ENCODE assay signal across 26 cellular contexts in genomic region chr12:109892165-109892715, GRCh38. TPM values are rescaled to one million over a fixed set of nuclear protein-coding genes. Genes with fewer than 3 reads are reported as not detected.
A peak's percentile ranks its signal among the peaks of the same experiment; 100 is the strongest.
DNase-seq lines count a peak whose midpoint lies in the region; ATAC-seq, FAIRE-seq and TF ChIP-seq lines count a peak whose summit lies in the region.
"Had no signal": no experiment of that assay in that cellular context is flagged by ENCODE, and none has a peak within 500 bp of the region (broad histone marks: within the 10 kb centered on the region; RNA-seq: fewer than 3 reads in every experiment).

No MANE protein-coding gene starts in this region.

- POLR2A ChIA-PET in activated CD4-positive, alpha-beta T cell treated with anti-CD3 and anti-CD28 coated beads, Interleukin-2, amount 10 ng/mL, durations not matched to agents 7 days and 5 days (lab: Charles Lee): no interaction called here
- POLR2A ChIA-PET in HEK293 (lab: Yijun Ruan, JAX) (interaction anchor here (0.7 kb wide), 1 partner anchor 278 kb away, joined by 4 read pairs; no protein-coding TSS in a partner anchor), K562 (lab: Yijun Ruan, JAX) (interaction anchor here (0.6 to 1.5 kb wide), 2 partner anchors 22 to 32 kb away, joined by 3 read pairs; no protein-coding TSS in a partner anchor)

- H2AFZ ChIP-seq in K562 (ENCODE audit: low read depth, low read length): no peak overlapping the region

- H3K27me3 Mint-ChIP-seq in activated CD4-positive, alpha-beta T cell treated with anti-CD3 and anti-CD28 coated beads, Interleukin-2, amount 10 ng/mL, durations not matched to agents 7 days and 5 days: no peaks in the 10 kb centered on the region
- peaks cover 19% of the 10 kb centered on the region for H3K27me3 Mint-ChIP-seq in neural crest cell (ENCODE audit: low read depth)
- H3K27me3 Mint-ChIP-seq: activated naive CD8-positive, alpha-beta T cell treated with anti-CD3 and anti-CD28 coated beads for 36 hours; stimulated activated naive CD8-positive, alpha-beta T cell treated with anti-CD3 and anti-CD28 coated beads, Interleukin-15, Interleukin-2, amounts not matched to agents 100 ng/mL and 50 ng/mL, for 24 hours had no signal

- no peak for DNase-seq in activated CD4-positive, alpha-beta T cell treated with anti-CD3 and anti-CD28 coated beads, Interleukin-2, amount 10 ng/mL, durations not matched to agents 7 days and 5 days
- DNase-seq in activated CD4-positive, alpha-beta T cell treated with anti-CD3 and anti-CD28 coated beads for 1 hour: no peak
- no peak for DNase-seq in K562 (ENCODE audit: extremely low read depth in 1 of 4, low spot score in 3 of 4)
- DNase-seq in neural crest cell (ENCODE audit: low read depth, low spot score): no peak
- no peak for DNase-seq in substantia nigra (lab: John Stamatoyannopoulos, UW)
- no peak for DNase-seq in GDM1 (lab: John Stamatoyannopoulos, UW)
- DNase-seq: 8988T; activated CD4-positive, CD25-positive, alpha-beta regulatory T cell; Calu3; effector memory CD4-positive, alpha-beta T cell; gastrocnemius medialis; GOT3; NCI-H1694; NCI-H526 treated with DMSO at 0.1 percent for 48 hours; stimulated activated CD4-positive, alpha-beta T cell treated with anti-CD3 and anti-CD28 coated beads, Interleukin-4, amount 100 ng/mL, for 1 hour; T1000 had no signal

- H3K4me3 Mint-ChIP-seq in activated CD4-positive, alpha-beta T cell treated with anti-CD3 and anti-CD28 coated beads, Interleukin-2, amount 10 ng/mL, durations not matched to agents 7 days and 5 days: no peak overlapping the region
- no peak overlapping the region for H3K4me3 Mint-ChIP-seq in neural crest cell
- H3K4me3 Mint-ChIP-seq: activated naive CD8-positive, alpha-beta T cell treated with anti-CD3 and anti-CD28 coated beads for 36 hours; activated T-cell treated with anti-CD3 and anti-CD28 coated beads, Interleukin-2, amount 50 U/mL, for 72 hours; stimulated activated naive CD8-positive, alpha-beta T cell treated with anti-CD3 and anti-CD28 coated beads, Interleukin-15, Interleukin-2, amounts not matched to agents 100 ng/mL and 50 ng/mL, for 24 hours; type B pancreatic cell had no signal

- no peak overlapping the region for H3K9ac ChIP-seq in K562 (ENCODE audit: insufficient read depth in 1 of 2, low read depth in 2 of 2, low read length in 2 of 2)

- peaks cover 4 to 20% of the 10 kb centered on the region in 2 experiments for H3K27me3 ChIP-seq in K562 (ENCODE audit: control insufficient read depth in 2 of 2, insufficient read depth in 2 of 2, low read length in 2 of 2)

- H3K4me1 ChIP-seq in HEK293 (ENCODE audit: control insufficient read depth, insufficient read depth, low read length) (no peaks in the 10 kb centered on the region), K562 (replicated peaks in 1 of 2; ENCODE audit: control insufficient read depth in 2 of 2, insufficient read depth in 2 of 2, low read length in 2 of 2) (peaks cover 0 to 9% of the 10 kb centered on the region in 2 experiments; a peak in 2 of 5 replicates)
- H3K4me1 ChIP-seq: gastrocnemius medialis had no signal

- H4K20me1 ChIP-seq in K562 (replicated peaks; ENCODE audit: control insufficient read depth, insufficient read depth, low read length): no peaks in the 10 kb centered on the region

- no peak overlapping the region for H3K4me2 ChIP-seq in K562 (ENCODE audit: insufficient read depth, low read length)
- H3K4me2 ChIP-seq: smooth muscle cell had no signal

- TF ChIP-seq POLR2A in K562 (conservative IDR thresholded peaks at IDR 0.05): no peak

- H3K4me3 ChIP-seq in HEK293 (ENCODE audit: low read depth, low read length) (no peak overlapping the region), K562 (no peak overlapping the region)
- H3K4me3 ChIP-seq: esophagus muscularis mucosa, gastrocnemius medialis, lung, smooth muscle cell had no signal

- H3K27ac Mint-ChIP-seq in activated CD4-positive, alpha-beta T cell treated with anti-CD3 and anti-CD28 coated beads, Interleukin-2, amount 10 ng/mL, durations not matched to agents 7 days and 5 days: peak overlapping the region; percentile 52
- H3K27ac Mint-ChIP-seq in neural crest cell (ENCODE audit: unreplicated experiment): peak overlapping the region; percentile 83
- H3K27ac Mint-ChIP-seq: activated naive CD8-positive, alpha-beta T cell treated with anti-CD3 and anti-CD28 coated beads for 36 hours; activated T-cell treated with anti-CD3 and anti-CD28 coated beads, Interleukin-2, amount 50 U/mL, for 72 hours; stimulated activated naive CD8-positive, alpha-beta T cell treated with anti-CD3 and anti-CD28 coated beads, Interleukin-15, Interleukin-2, amounts not matched to agents 100 ng/mL and 50 ng/mL, for 24 hours; type B pancreatic cell had no signal

- no peak overlapping the region for H3K27ac ChIP-seq in HEK293 (ENCODE audit: extremely low read depth, low read depth, low read length)
- H3K27ac ChIP-seq in K562 (ENCODE audit: extremely low read depth, low read depth, low read length): no peak overlapping the region
- H3K27ac ChIP-seq in substantia nigra (ENCODE audit: low read depth, low read length, poor library complexity, severe bottlenecking): no peak overlapping the region
- H3K27ac ChIP-seq: esophagus muscularis mucosa, gastrocnemius medialis, HL-60 had no signal

- H3K9me3 ChIP-seq in HEK293 (ENCODE audit: control insufficient read depth, insufficient read depth, low read depth, low read length) (no peaks in the 10 kb centered on the region), K562 (replicated peaks; ENCODE audit: control insufficient read depth, insufficient read depth, low read depth, low read length) (no peaks in the 10 kb centered on the region)
- H3K9me3 ChIP-seq: esophagus muscularis mucosa, gastrocnemius medialis had no signal

- TF ChIP-seq RAD21 in K562 (CRISPR knock-in tag; conservative IDR thresholded peaks at IDR 0.05 in 1 of 2, IDR thresholded peaks at IDR 0.05 in 1 of 2): no peak

- in situ Hi-C loops in K562 (cut with MboI): no loop called here

- H3K36me3 ChIP-seq in HEK293 (ENCODE audit: control insufficient read depth in 2 of 2, insufficient read depth in 1 of 2, low read length in 2 of 2) (no peaks in the 10 kb centered on the region), K562 (ENCODE audit: control insufficient read depth, insufficient read depth, low read length) (no peaks in the 10 kb centered on the region)
- H3K36me3 ChIP-seq: esophagus muscularis mucosa, gastrocnemius medialis had no signal

- H3K79me2 ChIP-seq in K562 (ENCODE audit: control insufficient read depth, insufficient read depth, low read length): no peaks in the 10 kb centered on the region

- H3K36me3 Mint-ChIP-seq in activated CD4-positive, alpha-beta T cell treated with anti-CD3 and anti-CD28 coated beads, Interleukin-2, amount 10 ng/mL, durations not matched to agents 7 days and 5 days (ENCODE audit: low read depth): peaks cover 3% of the 10 kb centered on the region
- no peaks in the 10 kb centered on the region for H3K36me3 Mint-ChIP-seq in neural crest cell (ENCODE audit: low read depth)
- H3K36me3 Mint-ChIP-seq: type B pancreatic cell had no signal

- no peaks in the 10 kb centered on the region for H3K9me3 Mint-ChIP-seq in activated CD4-positive, alpha-beta T cell treated with anti-CD3 and anti-CD28 coated beads, Interleukin-2, amount 10 ng/mL, durations not matched to agents 7 days and 5 days
- H3K9me3 Mint-ChIP-seq in neural crest cell: no peaks in the 10 kb centered on the region
- H3K9me3 Mint-ChIP-seq: activated naive CD8-positive, alpha-beta T cell treated with anti-CD3 and anti-CD28 coated beads for 36 hours; activated T-cell treated with anti-CD3 and anti-CD28 coated beads, Interleukin-2, amount 50 U/mL, for 72 hours; stimulated activated naive CD8-positive, alpha-beta T cell treated with anti-CD3 and anti-CD28 coated beads, Interleukin-15, Interleukin-2, amounts not matched to agents 100 ng/mL and 50 ng/mL, for 24 hours; type B pancreatic cell had no signal

- peaks cover 48% of the 10 kb centered on the region for H3K4me1 Mint-ChIP-seq in activated CD4-positive, alpha-beta T cell treated with anti-CD3 and anti-CD28 coated beads, Interleukin-2, amount 10 ng/mL, durations not matched to agents 7 days and 5 days
- peaks cover 7% of the 10 kb centered on the region for H3K4me1 Mint-ChIP-seq in neural crest cell

- H3K9me1 ChIP-seq in K562 (ENCODE audit: control insufficient read depth, insufficient read depth, low read length): no peaks in the 10 kb centered on the region

- BruUV-seq in K562 (replicated peaks; lab: Mats Ljungman, UMichigan): no TSS peak

- WGBS in K562 (ENCODE audit: insufficient coverage, low coverage, missing lambda C conversion rate): 7% methylated on average over 1 of the region's 1 CpG

- no peak for FAIRE-seq in K562 (lab: Jason Lieb, UNC)

- ATAC-seq in K562 (no peak), HG02981 (IDR thresholded peaks at IDR 0.05; ENCODE audit: unreplicated experiment) (no peak)
- ATAC-seq: gastrocnemius medialis had no signal

- TF ChIP-seq EP300 in K562 (IDR thresholded peaks at IDR 0.05; ENCODE audit: low read length): no peak

- CTCF ChIA-PET in activated CD4-positive, alpha-beta T cell treated with anti-CD3 and anti-CD28 coated beads, Interleukin-2, amount 10 ng/mL, durations not matched to agents 7 days and 5 days (lab: Charles Lee): interaction anchor here (1.0 kb wide), 1 partner anchor 14 kb away, joined by 3 read pairs; no protein-coding TSS in a partner anchor
- CTCF ChIA-PET in HEK293 (lab: Yijun Ruan, JAX) (interaction anchor here (2.3 kb wide), 1 partner anchor 47 kb away, joined by 6 read pairs; no protein-coding TSS in a partner anchor), K562 (lab: Yijun Ruan, JAX; ENCODE audit: low intra/inter-chr PET ratio) (no interaction called here)

- TF ChIP-seq CTCF in HEK293 (tag by site-specific recombination; IDR thresholded peaks at IDR 0.05) (no peak), K562 (IDR thresholded peaks at IDR 0.05 in 2 of 3, conservative IDR thresholded peaks at IDR 0.05 in 1 of 3; ENCODE audit: insufficient read depth in 2 of 3, low read depth in 1 of 3, low read length in 3 of 3) (no peak), neural crest cell (conservative IDR thresholded peaks at IDR 0.05) (no peak)

- intact Hi-C loops in K562 (cut with micrococcal nuclease): no loop called here

RNA-seq across cellular contexts. Expression of gene TCHP, which starts 7.8 kb away (rescaled TPM):
- 10 to 100 TPM; 27.9 to 36.0 TPM for total RNA-seq in activated CD4-positive, alpha-beta T cell treated with anti-CD3 and anti-CD28 coated beads, Interleukin-2, amount 10 ng/mL, durations not matched to agents 7 days and 5 days
- total RNA-seq in K562 (2011; cell fraction: chromatin; rRNA removed; ENCODE audit: low replicate concordance): 38.1 and 49.8 TPM in 2 replicates
- total RNA-seq in K562 (2011; cell fraction: nucleolus; rRNA removed): 30.0 and 31.9 TPM in 2 replicates
- total RNA-seq in K562 (2011; cell fraction: nucleoplasm; rRNA removed): 33.7 and 35.5 TPM in 2 replicates
- total RNA-seq in K562 (2014; rRNA removed) (19.7 and 27.7 TPM in 2 replicates), K562 (2014; rRNA removed; fragmentation: Illumina TruSeq; extraction: Trizol) (12.0 and 12.8 TPM in 2 replicates), K562 (2015; rRNA removed; fragmentation: Illumina TruSeq; extraction: Trizol) (19.7 and 22.4 TPM in 2 replicates), K562 (2021) (18.7 and 20.4 TPM in 2 replicates), neural crest cell (27.6 and 31.4 TPM in 2 replicates)
- polyA plus RNA-seq in K562 (2011; rRNA removed) (13.7 and 15.0 TPM in 2 replicates), K562 (2014; fragmentation: Illumina TruSeq; extraction: Trizol) (19.4 and 20.2 TPM in 2 replicates), K562 (2014; fragmentation: Nextera tagmentation; extraction: Ambion mirVana) (1 to 10 TPM; 3.4 to 4.7 TPM), K562 (2014; rRNA removed) (29.6 and 30.4 TPM in 2 replicates)
- polyA plus RNA-seq in K562 (2011; cell fraction: cytosol; rRNA removed): 10.1 and 10.3 TPM in 2 replicates
- polyA plus RNA-seq in K562 (2011; cell fraction: nucleus; rRNA removed): 28.9 and 31.1 TPM in 2 replicates
- 25.7 and 29.2 TPM in 2 replicates for polyA plus RNA-seq in K562 (2012)
- 8.3 and 10.1 TPM in 2 replicates for polyA minus RNA-seq in K562 (2011; rRNA and poly(A)+ RNA removed)
- 4.8 and 7.6 TPM in 2 replicates for polyA minus RNA-seq in K562 (2011; cell fraction: cytosol; rRNA and poly(A)+ RNA removed)
- polyA minus RNA-seq in K562 (2011; cell fraction: nucleus; rRNA and poly(A)+ RNA removed): 9.8 and 13.4 TPM in 2 replicates

RNA-seq across cellular contexts. Expression of gene GLTP, which starts 11.9 kb away (rescaled TPM):
- 10 to 100 TPM; 17.6 to 20.7 TPM for total RNA-seq in activated CD4-positive, alpha-beta T cell treated with anti-CD3 and anti-CD28 coated beads, Interleukin-2, amount 10 ng/mL, durations not matched to agents 7 days and 5 days
- total RNA-seq in K562 (2011; cell fraction: chromatin; rRNA removed; ENCODE audit: low replicate concordance): 2.4 and 3.1 TPM in 2 replicates
- 1.8 and 2.0 TPM in 2 replicates for total RNA-seq in K562 (2011; cell fraction: nucleolus; rRNA removed)
- 2.1 and 2.7 TPM in 2 replicates for total RNA-seq in K562 (2011; cell fraction: nucleoplasm; rRNA removed)
- 6.9 and 10.7 TPM in 2 replicates for total RNA-seq in K562 (2014; rRNA removed)
- 7.2 and 7.8 TPM in 2 replicates for total RNA-seq in K562 (2014; rRNA removed; fragmentation: Illumina TruSeq; extraction: Trizol)
- total RNA-seq in K562 (2015; rRNA removed; fragmentation: Illumina TruSeq; extraction: Trizol): 5.3 and 6.1 TPM in 2 replicates
- 6.0 and 6.6 TPM in 2 replicates for total RNA-seq in K562 (2021)
- polyA plus RNA-seq in K562 (2011; rRNA removed): 4.7 and 4.9 TPM in 2 replicates
- polyA plus RNA-seq in K562 (2011; cell fraction: cytosol; rRNA removed): 3.7 and 4.8 TPM in 2 replicates
- 0.81 and 1.2 TPM in 2 replicates for polyA plus RNA-seq in K562 (2011; cell fraction: nucleus; rRNA removed)
- polyA plus RNA-seq in K562 (2012): 7.0 and 9.7 TPM in 2 replicates
- polyA plus RNA-seq in K562 (2014; fragmentation: Illumina TruSeq; extraction: Trizol): 7.8 and 8.3 TPM in 2 replicates
- polyA plus RNA-seq in K562 (2014; fragmentation: Nextera tagmentation; extraction: Ambion mirVana): 1 to 10 TPM; 4.4 to 5.0 TPM
- 5.7 and 6.1 TPM in 2 replicates for polyA plus RNA-seq in K562 (2014; rRNA removed)
- 5.7 and 6.3 TPM in 2 replicates for polyA minus RNA-seq in K562 (2011; rRNA and poly(A)+ RNA removed)
- polyA minus RNA-seq in K562 (2011; cell fraction: cytosol; rRNA and poly(A)+ RNA removed): 6.8 and 13.3 TPM in 2 replicates
- polyA minus RNA-seq in K562 (2011; cell fraction: nucleus; rRNA and poly(A)+ RNA removed): 0.67 and 1.00 TPM in 2 replicates
- total RNA-seq in neural crest cell: 32.0 and 34.0 TPM in 2 replicates

RNA-seq across cellular contexts. Expression of gene TRPV4, which starts 59.0 kb away (rescaled TPM):
- total RNA-seq in activated CD4-positive, alpha-beta T cell treated with anti-CD3 and anti-CD28 coated beads, Interleukin-2, amount 10 ng/mL, durations not matched to agents 7 days and 5 days: under 1 TPM in 1 of 2 experiments, not detected in 1; 0.17 TPM
- 1.1 TPM in 1 of 2 replicates, not detected in the other for total RNA-seq in K562 (2011; cell fraction: chromatin; rRNA removed; ENCODE audit: low replicate concordance)
- 0.39 and 0.50 TPM in 2 replicates for total RNA-seq in K562 (2011; cell fraction: nucleolus; rRNA removed)
- total RNA-seq in K562 (2011; cell fraction: nucleoplasm; rRNA removed): not detected in 2 replicates
- not detected in 2 replicates for total RNA-seq in K562 (2014; rRNA removed)
- not detected in 2 replicates for total RNA-seq in K562 (2014; rRNA removed; fragmentation: Illumina TruSeq; extraction: Trizol)
- total RNA-seq in K562 (2015; rRNA removed; fragmentation: Illumina TruSeq; extraction: Trizol): not detected in 2 replicates
- total RNA-seq in K562 (2021): not detected in 2 replicates
- polyA plus RNA-seq in K562 (2011; rRNA removed): 0.13 and 0.47 TPM in 2 replicates
- polyA plus RNA-seq in K562 (2011; cell fraction: cytosol; rRNA removed): 0.33 and 0.47 TPM in 2 replicates
- polyA plus RNA-seq in K562 (2011; cell fraction: nucleus; rRNA removed): 0.34 and 0.72 TPM in 2 replicates
- 0.03 TPM in 1 of 2 replicates, not detected in the other for polyA plus RNA-seq in K562 (2012)
- polyA plus RNA-seq in K562 (2014; fragmentation: Illumina TruSeq; extraction: Trizol): not detected in 2 replicates
- not detected for polyA plus RNA-seq in K562 (2014; fragmentation: Nextera tagmentation; extraction: Ambion mirVana)
- polyA plus RNA-seq in K562 (2014; rRNA removed): 0.03 TPM in 1 of 2 replicates, not detected in the other
- 0.39 TPM in 1 of 2 replicates, not detected in the other for polyA minus RNA-seq in K562 (2011; rRNA and poly(A)+ RNA removed)
- polyA minus RNA-seq in K562 (2011; cell fraction: cytosol; rRNA and poly(A)+ RNA removed): not detected in 2 replicates
- polyA minus RNA-seq in K562 (2011; cell fraction: nucleus; rRNA and poly(A)+ RNA removed): 0.40 and 1.7 TPM in 2 replicates
- 3.5 and 3.7 TPM in 2 replicates for total RNA-seq in neural crest cell
- total RNA-seq: activated naive CD8-positive, alpha-beta T cell treated with anti-CD3 and anti-CD28 coated beads for 36 hours; activated T-cell treated with anti-CD3 and anti-CD28 coated beads, Interleukin-2, amount 50 U/mL, for 72 hours; gastrocnemius medialis had no signal
